Comparison of ENCODE assay signal across 1 cellular context in the genomic region with DNA sequence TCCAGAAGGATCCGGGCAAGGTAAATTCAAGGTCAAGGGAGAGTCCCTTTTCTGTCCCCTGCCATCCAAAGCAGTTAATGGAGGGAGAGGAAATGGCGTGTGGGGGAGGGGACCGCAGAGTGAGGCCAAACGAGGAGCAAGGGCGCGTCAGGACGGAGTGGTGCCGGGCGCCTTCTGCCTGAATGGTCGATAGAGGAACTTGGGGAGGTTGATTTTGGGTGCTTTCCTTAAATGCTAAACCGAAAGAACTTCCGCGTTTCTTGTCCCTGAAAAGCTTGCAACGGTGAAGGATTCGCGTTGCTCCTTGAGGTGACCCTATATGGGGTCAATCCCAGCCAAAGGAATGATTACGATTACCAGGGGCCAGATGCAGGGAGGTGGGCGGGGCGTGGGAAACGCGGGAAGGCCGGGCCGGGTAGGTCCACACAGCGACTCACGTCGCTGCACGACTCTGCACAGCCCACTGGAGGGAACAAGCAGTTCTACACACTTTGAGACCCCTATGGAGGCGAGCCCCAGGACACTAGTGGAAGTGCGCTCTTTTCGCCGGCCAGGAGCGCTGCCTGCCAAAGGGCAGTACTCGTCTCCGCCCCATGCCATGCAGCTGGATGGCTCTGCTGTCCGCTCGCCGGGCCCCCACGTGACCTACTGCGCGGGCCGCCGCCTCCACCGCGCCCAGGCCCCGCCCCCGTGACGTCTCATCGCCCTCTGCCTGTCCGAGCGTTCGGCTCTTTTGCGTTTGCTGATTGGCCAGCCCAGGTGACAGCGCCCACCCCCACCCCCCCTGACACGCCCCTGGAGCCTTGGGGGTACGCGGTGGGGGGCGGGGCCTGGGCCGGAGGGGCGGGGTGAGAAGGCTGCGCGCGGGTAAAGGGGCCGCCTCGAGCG.
TF ChIP-seq lines count a peak whose summit lies in the region.

No MANE protein-coding gene starts in this region.

TF ChIP-seq in HEK293, 187 proteins besides CTCF, POLR2A, EP300 and RAD21 (continued from another document and continues in another):
- TF ChIP-seq, protein P1, sequence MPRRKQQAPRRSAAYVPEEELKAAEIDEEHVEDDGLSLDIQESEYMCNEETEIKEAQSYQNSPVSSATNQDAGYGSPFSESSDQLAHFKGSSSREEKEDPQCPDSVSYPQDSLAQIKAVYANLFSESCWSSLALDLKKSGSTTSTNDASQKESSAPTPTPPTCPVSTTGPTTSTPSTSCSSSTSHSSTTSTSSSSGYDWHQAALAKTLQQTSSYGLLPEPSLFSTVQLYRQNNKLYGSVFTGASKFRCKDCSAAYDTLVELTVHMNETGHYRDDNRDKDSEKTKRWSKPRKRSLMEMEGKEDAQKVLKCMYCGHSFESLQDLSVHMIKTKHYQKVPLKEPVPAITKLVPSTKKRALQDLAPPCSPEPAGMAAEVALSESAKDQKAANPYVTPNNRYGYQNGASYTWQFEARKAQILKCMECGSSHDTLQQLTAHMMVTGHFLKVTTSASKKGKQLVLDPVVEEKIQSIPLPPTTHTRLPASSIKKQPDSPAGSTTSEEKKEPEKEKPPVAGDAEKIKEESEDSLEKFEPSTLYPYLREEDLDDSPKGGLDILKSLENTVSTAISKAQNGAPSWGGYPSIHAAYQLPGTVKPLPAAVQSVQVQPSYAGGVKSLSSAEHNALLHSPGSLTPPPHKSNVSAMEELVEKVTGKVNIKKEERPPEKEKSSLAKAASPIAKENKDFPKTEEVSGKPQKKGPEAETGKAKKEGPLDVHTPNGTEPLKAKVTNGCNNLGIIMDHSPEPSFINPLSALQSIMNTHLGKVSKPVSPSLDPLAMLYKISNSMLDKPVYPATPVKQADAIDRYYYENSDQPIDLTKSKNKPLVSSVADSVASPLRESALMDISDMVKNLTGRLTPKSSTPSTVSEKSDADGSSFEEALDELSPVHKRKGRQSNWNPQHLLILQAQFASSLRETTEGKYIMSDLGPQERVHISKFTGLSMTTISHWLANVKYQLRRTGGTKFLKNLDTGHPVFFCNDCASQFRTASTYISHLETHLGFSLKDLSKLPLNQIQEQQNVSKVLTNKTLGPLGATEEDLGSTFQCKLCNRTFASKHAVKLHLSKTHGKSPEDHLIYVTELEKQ (tag by site-specific recombination; IDR thresholded peaks at IDR 0.05; ENCODE audit: borderline replicate concordance) = no peak
- TF ChIP-seq ZNF416 (tag by site-specific recombination; IDR thresholded peaks at IDR 0.05) = no peak
- TF ChIP-seq ZNF48 (tag by site-specific recombination; IDR thresholded peaks at IDR 0.05) = no peak
- TF ChIP-seq GLI2 (tag by site-specific recombination; IDR thresholded peaks at IDR 0.05; ENCODE audit: borderline replicate concordance, low read depth) = no peak
- TF ChIP-seq, protein P2, sequence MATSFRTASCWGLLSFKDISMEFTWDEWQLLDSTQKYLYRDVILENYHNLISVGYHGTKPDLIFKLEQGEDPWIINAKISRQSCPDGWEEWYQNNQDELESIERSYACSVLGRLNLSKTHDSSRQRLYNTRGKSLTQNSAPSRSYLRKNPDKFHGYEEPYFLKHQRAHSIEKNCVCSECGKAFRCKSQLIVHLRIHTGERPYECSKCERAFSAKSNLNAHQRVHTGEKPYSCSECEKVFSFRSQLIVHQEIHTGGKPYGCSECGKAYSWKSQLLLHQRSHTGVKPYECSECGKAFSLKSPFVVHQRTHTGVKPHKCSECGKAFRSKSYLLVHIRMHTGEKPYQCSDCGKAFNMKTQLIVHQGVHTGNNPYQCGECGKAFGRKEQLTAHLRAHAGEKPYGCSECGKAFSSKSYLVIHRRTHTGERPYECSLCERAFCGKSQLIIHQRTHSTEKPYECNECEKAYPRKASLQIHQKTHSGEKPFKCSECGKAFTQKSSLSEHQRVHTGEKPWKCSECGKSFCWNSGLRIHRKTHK (tag by site-specific recombination; IDR thresholded peaks at IDR 0.05) = no peak
- TF ChIP-seq ZIC2 (tag by site-specific recombination; IDR thresholded peaks at IDR 0.05) = peak; percentile 31; the same call in 1 of the 2 replicates
- TF ChIP-seq ZNF548 (tag by site-specific recombination; IDR thresholded peaks at IDR 0.05) = no peak
- TF ChIP-seq ZNF202 (tag by site-specific recombination; IDR thresholded peaks at IDR 0.05; ENCODE audit: borderline replicate concordance) = no peak
- no peak for TF ChIP-seq ZNF132 (tag by site-specific recombination; IDR thresholded peaks at IDR 0.05; ENCODE audit: borderline replicate concordance)
- no peak for TF ChIP-seq PRDM1 (tag by site-specific recombination; IDR thresholded peaks at IDR 0.05)
- peak; percentile 99 for TF ChIP-seq KLF10 (tag by site-specific recombination; IDR thresholded peaks at IDR 0.05)
- TF ChIP-seq, protein P3, sequence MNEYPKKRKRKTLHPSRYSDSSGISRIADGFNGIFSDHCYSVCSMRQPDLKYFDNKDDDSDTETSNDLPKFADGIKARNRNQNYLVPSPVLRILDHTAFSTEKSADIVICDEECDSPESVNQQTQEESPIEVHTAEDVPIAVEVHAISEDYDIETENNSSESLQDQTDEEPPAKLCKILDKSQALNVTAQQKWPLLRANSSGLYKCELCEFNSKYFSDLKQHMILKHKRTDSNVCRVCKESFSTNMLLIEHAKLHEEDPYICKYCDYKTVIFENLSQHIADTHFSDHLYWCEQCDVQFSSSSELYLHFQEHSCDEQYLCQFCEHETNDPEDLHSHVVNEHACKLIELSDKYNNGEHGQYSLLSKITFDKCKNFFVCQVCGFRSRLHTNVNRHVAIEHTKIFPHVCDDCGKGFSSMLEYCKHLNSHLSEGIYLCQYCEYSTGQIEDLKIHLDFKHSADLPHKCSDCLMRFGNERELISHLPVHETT (tag by site-specific recombination; IDR thresholded peaks at IDR 0.05) = no peak
- TF ChIP-seq GFI1B (tag by site-specific recombination; IDR thresholded peaks at IDR 0.05) = no peak
- no peak for TF ChIP-seq ZNF146 (tag by site-specific recombination; IDR thresholded peaks at IDR 0.05)
- no peak for TF ChIP-seq ZNF155 (tag by site-specific recombination; IDR thresholded peaks at IDR 0.05)
- TF ChIP-seq ZNF184 (tag by site-specific recombination; IDR thresholded peaks at IDR 0.05) = no peak
- no peak for TF ChIP-seq ZNF561 (tag by site-specific recombination; IDR thresholded peaks at IDR 0.05; ENCODE audit: borderline replicate concordance)
- no peak for TF ChIP-seq ZNF624 (tag by site-specific recombination; IDR thresholded peaks at IDR 0.05)
- TF ChIP-seq ZNF701 (tag by site-specific recombination; IDR thresholded peaks at IDR 0.05) = no peak
- no peak for TF ChIP-seq ZNF354C (tag by site-specific recombination; IDR thresholded peaks at IDR 0.05; ENCODE audit: borderline replicate concordance, low read depth)
- TF ChIP-seq, protein P4, sequence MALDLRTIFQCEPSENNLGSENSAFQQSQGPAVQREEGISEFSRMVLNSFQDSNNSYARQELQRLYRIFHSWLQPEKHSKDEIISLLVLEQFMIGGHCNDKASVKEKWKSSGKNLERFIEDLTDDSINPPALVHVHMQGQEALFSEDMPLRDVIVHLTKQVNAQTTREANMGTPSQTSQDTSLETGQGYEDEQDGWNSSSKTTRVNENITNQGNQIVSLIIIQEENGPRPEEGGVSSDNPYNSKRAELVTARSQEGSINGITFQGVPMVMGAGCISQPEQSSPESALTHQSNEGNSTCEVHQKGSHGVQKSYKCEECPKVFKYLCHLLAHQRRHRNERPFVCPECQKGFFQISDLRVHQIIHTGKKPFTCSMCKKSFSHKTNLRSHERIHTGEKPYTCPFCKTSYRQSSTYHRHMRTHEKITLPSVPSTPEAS (tag by site-specific recombination; IDR thresholded peaks at IDR 0.05) = no peak
- no peak for TF ChIP-seq ZNF785 (tag by site-specific recombination; IDR thresholded peaks at IDR 0.05)
- no peak for TF ChIP-seq HOXD13 (CRISPR knock-in tag; IDR thresholded peaks at IDR 0.05; ENCODE audit: borderline replicate concordance)
- no peak for TF ChIP-seq ZNF560 (tag by site-specific recombination; IDR thresholded peaks at IDR 0.05; ENCODE audit: borderline replicate concordance)
- TF ChIP-seq, protein P5, sequence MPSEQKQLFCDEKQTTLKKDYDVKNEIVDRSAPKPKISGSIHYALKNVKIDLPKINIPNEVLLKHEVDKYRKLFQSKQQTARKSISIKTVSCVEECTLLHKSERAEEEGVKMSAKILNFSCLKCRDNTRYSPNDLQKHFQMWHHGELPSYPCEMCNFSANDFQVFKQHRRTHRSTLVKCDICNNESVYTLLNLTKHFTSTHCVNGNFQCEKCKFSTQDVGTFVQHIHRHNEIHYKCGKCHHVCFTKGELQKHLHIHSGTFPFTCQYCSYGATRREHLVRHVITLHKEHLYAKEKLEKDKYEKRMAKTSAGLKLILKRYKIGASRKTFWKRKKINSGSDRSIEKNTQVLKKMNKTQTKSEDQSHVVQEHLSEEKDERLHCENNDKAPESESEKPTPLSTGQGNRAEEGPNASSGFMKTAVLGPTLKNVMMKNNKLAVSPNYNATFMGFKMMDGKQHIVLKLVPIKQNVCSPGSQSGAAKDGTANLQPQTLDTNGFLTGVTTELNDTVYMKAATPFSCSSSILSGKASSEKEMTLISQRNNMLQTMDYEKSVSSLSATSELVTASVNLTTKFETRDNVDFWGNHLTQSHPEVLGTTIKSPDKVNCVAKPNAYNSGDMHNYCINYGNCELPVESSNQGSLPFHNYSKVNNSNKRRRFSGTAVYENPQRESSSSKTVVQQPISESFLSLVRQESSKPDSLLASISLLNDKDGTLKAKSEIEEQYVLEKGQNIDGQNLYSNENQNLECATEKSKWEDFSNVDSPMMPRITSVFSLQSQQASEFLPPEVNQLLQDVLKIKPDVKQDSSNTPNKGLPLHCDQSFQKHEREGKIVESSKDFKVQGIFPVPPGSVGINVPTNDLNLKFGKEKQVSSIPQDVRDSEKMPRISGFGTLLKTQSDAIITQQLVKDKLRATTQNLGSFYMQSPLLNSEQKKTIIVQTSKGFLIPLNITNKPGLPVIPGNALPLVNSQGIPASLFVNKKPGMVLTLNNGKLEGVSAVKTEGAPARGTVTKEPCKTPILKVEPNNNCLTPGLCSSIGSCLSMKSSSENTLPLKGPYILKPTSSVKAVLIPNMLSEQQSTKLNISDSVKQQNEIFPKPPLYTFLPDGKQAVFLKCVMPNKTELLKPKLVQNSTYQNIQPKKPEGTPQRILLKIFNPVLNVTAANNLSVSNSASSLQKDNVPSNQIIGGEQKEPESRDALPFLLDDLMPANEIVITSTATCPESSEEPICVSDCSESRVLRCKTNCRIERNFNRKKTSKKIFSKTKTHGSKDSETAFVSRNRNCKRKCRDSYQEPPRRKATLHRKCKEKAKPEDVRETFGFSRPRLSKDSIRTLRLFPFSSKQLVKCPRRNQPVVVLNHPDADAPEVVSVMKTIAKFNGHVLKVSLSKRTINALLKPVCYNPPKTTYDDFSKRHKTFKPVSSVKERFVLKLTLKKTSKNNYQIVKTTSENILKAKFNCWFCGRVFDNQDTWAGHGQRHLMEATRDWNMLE (tag by site-specific recombination; conservative IDR thresholded peaks at IDR 0.05; ENCODE audit: low read depth) = no peak
- no peak for TF ChIP-seq ZNF670 (tag by site-specific recombination; IDR thresholded peaks at IDR 0.05; ENCODE audit: low read depth)
- TF ChIP-seq HOXC10 (CRISPR knock-in tag; IDR thresholded peaks at IDR 0.05) = no peak
- TF ChIP-seq ZNF530 (tag by site-specific recombination; IDR thresholded peaks at IDR 0.05; ENCODE audit: low read depth) = no peak
- TF ChIP-seq GLI4 (tag by site-specific recombination; IDR thresholded peaks at IDR 0.05) = no peak
- no peak for TF ChIP-seq ZNF394 (tag by site-specific recombination; IDR thresholded peaks at IDR 0.05; ENCODE audit: borderline replicate concordance)
- no peak for TF ChIP-seq ZNF292 (tag by site-specific recombination; IDR thresholded peaks at IDR 0.05; ENCODE audit: borderline replicate concordance, low read depth)
- no peak for TF ChIP-seq SALL2 (tag by site-specific recombination; IDR thresholded peaks at IDR 0.05; ENCODE audit: borderline replicate concordance)
- TF ChIP-seq GLIS1 (tag by site-specific recombination; IDR thresholded peaks at IDR 0.05) = peak; percentile 50; the same call in 1 of the 2 replicates
- TF ChIP-seq, protein P6, sequence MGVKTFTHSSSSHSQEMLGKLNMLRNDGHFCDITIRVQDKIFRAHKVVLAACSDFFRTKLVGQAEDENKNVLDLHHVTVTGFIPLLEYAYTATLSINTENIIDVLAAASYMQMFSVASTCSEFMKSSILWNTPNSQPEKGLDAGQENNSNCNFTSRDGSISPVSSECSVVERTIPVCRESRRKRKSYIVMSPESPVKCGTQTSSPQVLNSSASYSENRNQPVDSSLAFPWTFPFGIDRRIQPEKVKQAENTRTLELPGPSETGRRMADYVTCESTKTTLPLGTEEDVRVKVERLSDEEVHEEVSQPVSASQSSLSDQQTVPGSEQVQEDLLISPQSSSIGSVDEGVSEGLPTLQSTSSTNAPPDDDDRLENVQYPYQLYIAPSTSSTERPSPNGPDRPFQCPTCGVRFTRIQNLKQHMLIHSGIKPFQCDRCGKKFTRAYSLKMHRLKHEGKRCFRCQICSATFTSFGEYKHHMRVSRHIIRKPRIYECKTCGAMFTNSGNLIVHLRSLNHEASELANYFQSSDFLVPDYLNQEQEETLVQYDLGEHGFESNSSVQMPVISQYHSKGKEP (tag by site-specific recombination; IDR thresholded peaks at IDR 0.05) = no peak
- TF ChIP-seq ZNF830 (tag by site-specific recombination; IDR thresholded peaks at IDR 0.05; ENCODE audit: low read depth) = no peak
- TF ChIP-seq ZNF747 (tag by site-specific recombination; IDR thresholded peaks at IDR 0.05) = no peak
- TF ChIP-seq MEIS1 (CRISPR knock-in tag; IDR thresholded peaks at IDR 0.05; ENCODE audit: borderline replicate concordance) = no peak
- TF ChIP-seq, protein P7, sequence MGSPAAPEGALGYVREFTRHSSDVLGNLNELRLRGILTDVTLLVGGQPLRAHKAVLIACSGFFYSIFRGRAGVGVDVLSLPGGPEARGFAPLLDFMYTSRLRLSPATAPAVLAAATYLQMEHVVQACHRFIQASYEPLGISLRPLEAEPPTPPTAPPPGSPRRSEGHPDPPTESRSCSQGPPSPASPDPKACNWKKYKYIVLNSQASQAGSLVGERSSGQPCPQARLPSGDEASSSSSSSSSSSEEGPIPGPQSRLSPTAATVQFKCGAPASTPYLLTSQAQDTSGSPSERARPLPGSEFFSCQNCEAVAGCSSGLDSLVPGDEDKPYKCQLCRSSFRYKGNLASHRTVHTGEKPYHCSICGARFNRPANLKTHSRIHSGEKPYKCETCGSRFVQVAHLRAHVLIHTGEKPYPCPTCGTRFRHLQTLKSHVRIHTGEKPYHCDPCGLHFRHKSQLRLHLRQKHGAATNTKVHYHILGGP (tag by site-specific recombination; IDR thresholded peaks at IDR 0.05) = no peak
- no peak for TF ChIP-seq ZNF571 (tag by site-specific recombination; IDR thresholded peaks at IDR 0.05)
- TF ChIP-seq IKZF3 (tag by site-specific recombination; IDR thresholded peaks at IDR 0.05) = 0 out of 2 replicates have a peak, but pooled peaks have one; percentile 39
- TF ChIP-seq ZNF2 (tag by site-specific recombination; IDR thresholded peaks at IDR 0.05) = 0 out of 2 replicates have a peak, but pooled peaks have one; percentile 66
- TF ChIP-seq, protein P8, sequence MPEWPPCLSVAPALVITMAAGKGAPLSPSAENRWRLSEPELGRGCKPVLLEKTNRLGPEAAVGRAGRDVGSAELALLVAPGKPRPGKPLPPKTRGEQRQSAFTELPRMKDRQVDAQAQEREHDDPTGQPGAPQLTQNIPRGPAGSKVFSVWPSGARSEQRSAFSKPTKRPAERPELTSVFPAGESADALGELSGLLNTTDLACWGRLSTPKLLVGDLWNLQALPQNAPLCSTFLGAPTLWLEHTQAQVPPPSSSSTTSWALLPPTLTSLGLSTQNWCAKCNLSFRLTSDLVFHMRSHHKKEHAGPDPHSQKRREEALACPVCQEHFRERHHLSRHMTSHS (tag by site-specific recombination; IDR thresholded peaks at IDR 0.05) = no peak
- TF ChIP-seq ZBTB1 (tag by site-specific recombination; IDR thresholded peaks at IDR 0.05) = no peak
- TF ChIP-seq SCRT2 (tag by site-specific recombination; IDR thresholded peaks at IDR 0.05) = no peak
- TF ChIP-seq ZSCAN30 (tag by site-specific recombination; IDR thresholded peaks at IDR 0.05) = no peak
